Comparison of ENCODE assay signal across 27 cellular contexts in genomic region chr2:146814971-146815370, GRCh38.
DNase-seq lines count a peak whose midpoint lies in the region; ATAC-seq, FAIRE-seq and TF ChIP-seq lines count a peak whose summit lies in the region.
"Had no signal": no experiment of that assay in that cellular context is flagged by ENCODE, and none has a peak within 500 bp of the region (broad histone marks: within the 10 kb centered on the region; RNA-seq: fewer than 3 reads in every experiment).

No MANE protein-coding gene starts in this region.

- H4K20me1 ChIP-seq in keratinocyte (ENCODE audit: control insufficient read depth, extremely low read depth, insufficient read depth, low read length) = no peaks in the 10 kb centered on the region

- H3K4me3 ChIP-seq in keratinocyte (ENCODE audit: control insufficient read depth in 2 of 3, extremely low read depth in 1 of 3, insufficient read depth in 2 of 3, low read depth in 1 of 3, low read length in 3 of 3) = no peak overlapping the region
- H3K4me3 ChIP-seq: Peyer's patch, SJSA1 had no signal

- H3K4me2 ChIP-seq in keratinocyte (ENCODE audit: control insufficient read depth, extremely low read depth, insufficient read depth, low read depth, low read length) = peak overlapping the region; percentile 3

- H3K36me3 ChIP-seq in keratinocyte (ENCODE audit: control insufficient read depth in 2 of 2, extremely low read depth in 1 of 2, insufficient read depth in 2 of 2, low read length in 2 of 2) = no peaks in the 10 kb centered on the region
- H3K36me3 ChIP-seq: Peyer's patch, SJSA1 had no signal

- H3K9me3 Mint-ChIP-seq in activated CD8-positive, alpha-beta T cell treated with anti-CD3 and anti-CD28 coated beads for 36 hours = peaks cover 7% of the 10 kb centered on the region

- dilution Hi-C loops in keratinocyte (cut with MboI; ENCODE audit: extremely low pct_ligation_motif_present, low sequenced_read_pairs) = no loop called here

- peak; percentile 68 for FAIRE-seq in keratinocyte (lab: Jason Lieb, UNC)
- FAIRE-seq: GM19239, H1 had no signal

- no peaks in the 10 kb centered on the region for H3K4me1 Mint-ChIP-seq in activated CD8-positive, alpha-beta T cell treated with anti-CD3 and anti-CD28 coated beads for 36 hours (ENCODE audit: low read depth)
- H3K4me1 Mint-ChIP-seq: CD8-positive, alpha-beta memory T cell had no signal

- no peaks in the 10 kb centered on the region for H3K27me3 ChIP-seq in keratinocyte (ENCODE audit: control insufficient read depth, extremely low read depth, insufficient read depth, low read length)
- H3K27me3 ChIP-seq: Peyer's patch, SJSA1 had no signal

- no peak overlapping the region for H3K27ac Mint-ChIP-seq in activated CD8-positive, alpha-beta T cell treated with anti-CD3 and anti-CD28 coated beads for 36 hours
- H3K27ac Mint-ChIP-seq: CD8-positive, alpha-beta memory T cell had no signal

- H3K9me3 ChIP-seq in keratinocyte (ENCODE audit: control insufficient read depth, low read depth, low read length) = no peaks in the 10 kb centered on the region
- H3K9me3 ChIP-seq: Peyer's patch, SJSA1 had no signal

- no peak for ATAC-seq in activated CD8-positive, alpha-beta T cell treated with anti-CD3 and anti-CD28 coated beads for 36 hours
- ATAC-seq: Right ventricle myocardium inferior had no signal

- peak; percentile 27 for DNase-seq in A172 (ENCODE audit: low spot score)
- peak; percentile 21 for DNase-seq in HT1080 (ENCODE audit: low read depth)
- DNase-seq in astrocyte of the hippocampus (ENCODE audit: low read depth, low spot score) = peak; percentile 22
- DNase-seq in keratinocyte (ENCODE audit: low read depth, low spot score) = no peak
- no peak for DNase-seq in NCI-H128 (lab: John Stamatoyannopoulos, UW; ENCODE audit: unreplicated experiment)
- DNase-seq in activated CD8-positive, alpha-beta T cell treated with anti-CD3 and anti-CD28 coated beads for 36 hours = no peak
- no peak for DNase-seq in DMS 273 (lab: John Stamatoyannopoulos, UW; ENCODE audit: unreplicated experiment)
- DNase-seq in midbrain (lab: John Stamatoyannopoulos, UW) = no peak
- DNase-seq: 8988T; Calu3; CD8-positive, alpha-beta memory T cell; DMS53; GF-D8; KBM-7; NCI-H1092; NCI-H1436 treated with DMSO at 0.1 percent for 48 hours; NCI-H1930; NCI-H2227 treated with DMSO at 0.1 percent for 48 hours; NCI-H510A treated with DMSO at 0.1 percent for 48 hours; NCI-H748 treated with DMSO at 0.1 percent for 48 hours; NK-92 treated with Interleukin-12 subunit alpha and Interleukin-12 subunit beta, amount 100 ng/mL, for 24 hours; Peyer's patch had no signal

- H2AFZ ChIP-seq in keratinocyte (ENCODE audit: control insufficient read depth, low read length) = no peak overlapping the region

- no peak overlapping the region for H3K4me3 Mint-ChIP-seq in activated CD8-positive, alpha-beta T cell treated with anti-CD3 and anti-CD28 coated beads for 36 hours
- H3K4me3 Mint-ChIP-seq: CD8-positive, alpha-beta memory T cell had no signal

- peaks cover 33% of the 10 kb centered on the region for H3K4me1 ChIP-seq in keratinocyte (ENCODE audit: control insufficient read depth, extremely low read depth, insufficient read depth, low read length)
- H3K4me1 ChIP-seq: Peyer's patch had no signal

- H3K36me3 Mint-ChIP-seq in activated CD8-positive, alpha-beta T cell treated with anti-CD3 and anti-CD28 coated beads for 36 hours (ENCODE audit: low read depth) = no peaks in the 10 kb centered on the region
- H3K36me3 Mint-ChIP-seq: CD8-positive, alpha-beta memory T cell had no signal

- H3K9me1 ChIP-seq in keratinocyte (ENCODE audit: control insufficient read depth, extremely low read depth, insufficient read depth, low read length) = no peaks in the 10 kb centered on the region

- no peaks in the 10 kb centered on the region for H3K79me2 ChIP-seq in keratinocyte (ENCODE audit: control insufficient read depth, insufficient read depth, low read length)

- CTCF ChIA-PET in activated CD8-positive, alpha-beta T cell treated with anti-CD3 and anti-CD28 coated beads for 36 hours (lab: Charles Lee) = no interaction called here

- H3K9ac ChIP-seq in keratinocyte (ENCODE audit: control insufficient read depth, extremely low read depth, insufficient read depth, low read length) = no peak overlapping the region

- no peak overlapping the region for H3K27ac ChIP-seq in keratinocyte (ENCODE audit: control insufficient read depth, insufficient read depth, low read length)
- H3K27ac ChIP-seq: C4-2B, Peyer's patch, SJSA1 had no signal

- no peak for TF ChIP-seq CTCF in keratinocyte (optimal IDR thresholded peaks at IDR 0.05 in 1 of 3, IDR thresholded peaks at IDR 0.05 in 1 of 3, conservative IDR thresholded peaks at IDR 0.05 in 1 of 3; ENCODE audit: extremely low read depth in 1 of 3, insufficient read depth in 2 of 3, low read length in 3 of 3)
- TF ChIP-seq CTCF in activated CD8-positive, alpha-beta T cell treated with anti-CD3 and anti-CD28 coated beads for 36 hours (IDR thresholded peaks at IDR 0.05) = no peak

- intact Hi-C loops in activated CD8-positive, alpha-beta T cell treated with anti-CD3 and anti-CD28 coated beads for 36 hours (cut with micrococcal nuclease) = no loop called here

- POLR2A ChIA-PET in activated CD8-positive, alpha-beta T cell treated with anti-CD3 and anti-CD28 coated beads for 36 hours (lab: Charles Lee) = no interaction called here

- H3K27me3 Mint-ChIP-seq in activated CD8-positive, alpha-beta T cell treated with anti-CD3 and anti-CD28 coated beads for 36 hours = no peaks in the 10 kb centered on the region
- H3K27me3 Mint-ChIP-seq: CD8-positive, alpha-beta memory T cell had no signal

Comparison
In these comparisons a context has a peak if more than half of its experiments do, and no peak if none do; other contexts are left out.
1. DNase-seq: peak in A172 (single experiment), HT1080 (single experiment) and astrocyte of the hippocampus (single experiment); none in keratinocyte (single experiment), NCI-H128 (single experiment), activated CD8-positive, alpha-beta T cell treated with anti-CD3 and anti-CD28 coated beads for 36 hours (single experiment), DMS 273 (single experiment) and midbrain (single experiment).